ENCODE assay signal across 1 cellular context in the genomic region with DNA sequence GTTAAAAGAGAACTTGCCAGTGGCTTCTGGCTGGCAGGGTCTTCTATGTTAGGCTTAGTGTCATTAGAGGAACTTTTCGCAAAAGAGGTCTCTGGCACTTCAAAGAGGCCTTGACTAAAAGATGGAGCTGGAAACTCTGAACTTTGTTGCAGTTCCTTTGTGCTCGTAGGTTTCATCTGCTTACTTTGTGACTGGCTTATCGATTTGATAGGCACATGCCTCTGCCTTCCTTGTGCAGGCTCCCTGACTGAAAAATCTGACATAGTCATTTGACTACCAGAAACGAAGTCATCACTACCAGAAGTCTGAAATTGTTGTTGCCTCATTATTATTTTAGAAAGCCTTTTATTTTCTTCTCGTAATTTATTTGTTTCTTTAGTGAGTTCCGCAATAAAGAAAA.
TF ChIP-seq lines count a peak whose summit lies in the region.

No MANE protein-coding gene starts in this region.

TF ChIP-seq in GM23338, 12 proteins besides CTCF, POLR2A, EP300 and RAD21:
- TF ChIP-seq, protein P1, sequence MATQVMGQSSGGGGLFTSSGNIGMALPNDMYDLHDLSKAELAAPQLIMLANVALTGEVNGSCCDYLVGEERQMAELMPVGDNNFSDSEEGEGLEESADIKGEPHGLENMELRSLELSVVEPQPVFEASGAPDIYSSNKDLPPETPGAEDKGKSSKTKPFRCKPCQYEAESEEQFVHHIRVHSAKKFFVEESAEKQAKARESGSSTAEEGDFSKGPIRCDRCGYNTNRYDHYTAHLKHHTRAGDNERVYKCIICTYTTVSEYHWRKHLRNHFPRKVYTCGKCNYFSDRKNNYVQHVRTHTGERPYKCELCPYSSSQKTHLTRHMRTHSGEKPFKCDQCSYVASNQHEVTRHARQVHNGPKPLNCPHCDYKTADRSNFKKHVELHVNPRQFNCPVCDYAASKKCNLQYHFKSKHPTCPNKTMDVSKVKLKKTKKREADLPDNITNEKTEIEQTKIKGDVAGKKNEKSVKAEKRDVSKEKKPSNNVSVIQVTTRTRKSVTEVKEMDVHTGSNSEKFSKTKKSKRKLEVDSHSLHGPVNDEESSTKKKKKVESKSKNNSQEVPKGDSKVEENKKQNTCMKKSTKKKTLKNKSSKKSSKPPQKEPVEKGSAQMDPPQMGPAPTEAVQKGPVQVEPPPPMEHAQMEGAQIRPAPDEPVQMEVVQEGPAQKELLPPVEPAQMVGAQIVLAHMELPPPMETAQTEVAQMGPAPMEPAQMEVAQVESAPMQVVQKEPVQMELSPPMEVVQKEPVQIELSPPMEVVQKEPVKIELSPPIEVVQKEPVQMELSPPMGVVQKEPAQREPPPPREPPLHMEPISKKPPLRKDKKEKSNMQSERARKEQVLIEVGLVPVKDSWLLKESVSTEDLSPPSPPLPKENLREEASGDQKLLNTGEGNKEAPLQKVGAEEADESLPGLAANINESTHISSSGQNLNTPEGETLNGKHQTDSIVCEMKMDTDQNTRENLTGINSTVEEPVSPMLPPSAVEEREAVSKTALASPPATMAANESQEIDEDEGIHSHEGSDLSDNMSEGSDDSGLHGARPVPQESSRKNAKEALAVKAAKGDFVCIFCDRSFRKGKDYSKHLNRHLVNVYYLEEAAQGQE (IDR thresholded peaks at IDR 0.05; ENCODE audit: unreplicated experiment), result no peak
- TF ChIP-seq JUNB (IDR thresholded peaks at IDR 0.05; ENCODE audit: unreplicated experiment) (no peak), NANOG (IDR thresholded peaks at IDR 0.05; ENCODE audit: borderline replicate concordance) (no peak), EZH2 (IDR thresholded peaks at IDR 0.05; ENCODE audit: low read depth, unreplicated experiment) (no peak), ZNF114 (CRISPR knock-in tag; IDR thresholded peaks at IDR 0.05) (no peak), STAT1 (IDR thresholded peaks at IDR 0.05; ENCODE audit: unreplicated experiment) (no peak), CREB1 (CRISPR knock-in tag; IDR thresholded peaks at IDR 0.05; ENCODE audit: low read depth) (no peak), ZNF331 (CRISPR knock-in tag; IDR thresholded peaks at IDR 0.05; ENCODE audit: low read depth) (no peak), EZH2phosphoT487 (IDR thresholded peaks at IDR 0.05; ENCODE audit: unreplicated experiment) (no peak), POLR2AphosphoS5 (IDR thresholded peaks at IDR 0.05; ENCODE audit: low read depth) (no peak)
- TF ChIP-seq, protein P2, sequence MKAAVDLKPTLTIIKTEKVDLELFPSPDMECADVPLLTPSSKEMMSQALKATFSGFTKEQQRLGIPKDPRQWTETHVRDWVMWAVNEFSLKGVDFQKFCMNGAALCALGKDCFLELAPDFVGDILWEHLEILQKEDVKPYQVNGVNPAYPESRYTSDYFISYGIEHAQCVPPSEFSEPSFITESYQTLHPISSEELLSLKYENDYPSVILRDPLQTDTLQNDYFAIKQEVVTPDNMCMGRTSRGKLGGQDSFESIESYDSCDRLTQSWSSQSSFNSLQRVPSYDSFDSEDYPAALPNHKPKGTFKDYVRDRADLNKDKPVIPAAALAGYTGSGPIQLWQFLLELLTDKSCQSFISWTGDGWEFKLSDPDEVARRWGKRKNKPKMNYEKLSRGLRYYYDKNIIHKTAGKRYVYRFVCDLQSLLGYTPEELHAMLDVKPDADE (IDR thresholded peaks at IDR 0.05), result no peak
- TF ChIP-seq, protein P3, sequence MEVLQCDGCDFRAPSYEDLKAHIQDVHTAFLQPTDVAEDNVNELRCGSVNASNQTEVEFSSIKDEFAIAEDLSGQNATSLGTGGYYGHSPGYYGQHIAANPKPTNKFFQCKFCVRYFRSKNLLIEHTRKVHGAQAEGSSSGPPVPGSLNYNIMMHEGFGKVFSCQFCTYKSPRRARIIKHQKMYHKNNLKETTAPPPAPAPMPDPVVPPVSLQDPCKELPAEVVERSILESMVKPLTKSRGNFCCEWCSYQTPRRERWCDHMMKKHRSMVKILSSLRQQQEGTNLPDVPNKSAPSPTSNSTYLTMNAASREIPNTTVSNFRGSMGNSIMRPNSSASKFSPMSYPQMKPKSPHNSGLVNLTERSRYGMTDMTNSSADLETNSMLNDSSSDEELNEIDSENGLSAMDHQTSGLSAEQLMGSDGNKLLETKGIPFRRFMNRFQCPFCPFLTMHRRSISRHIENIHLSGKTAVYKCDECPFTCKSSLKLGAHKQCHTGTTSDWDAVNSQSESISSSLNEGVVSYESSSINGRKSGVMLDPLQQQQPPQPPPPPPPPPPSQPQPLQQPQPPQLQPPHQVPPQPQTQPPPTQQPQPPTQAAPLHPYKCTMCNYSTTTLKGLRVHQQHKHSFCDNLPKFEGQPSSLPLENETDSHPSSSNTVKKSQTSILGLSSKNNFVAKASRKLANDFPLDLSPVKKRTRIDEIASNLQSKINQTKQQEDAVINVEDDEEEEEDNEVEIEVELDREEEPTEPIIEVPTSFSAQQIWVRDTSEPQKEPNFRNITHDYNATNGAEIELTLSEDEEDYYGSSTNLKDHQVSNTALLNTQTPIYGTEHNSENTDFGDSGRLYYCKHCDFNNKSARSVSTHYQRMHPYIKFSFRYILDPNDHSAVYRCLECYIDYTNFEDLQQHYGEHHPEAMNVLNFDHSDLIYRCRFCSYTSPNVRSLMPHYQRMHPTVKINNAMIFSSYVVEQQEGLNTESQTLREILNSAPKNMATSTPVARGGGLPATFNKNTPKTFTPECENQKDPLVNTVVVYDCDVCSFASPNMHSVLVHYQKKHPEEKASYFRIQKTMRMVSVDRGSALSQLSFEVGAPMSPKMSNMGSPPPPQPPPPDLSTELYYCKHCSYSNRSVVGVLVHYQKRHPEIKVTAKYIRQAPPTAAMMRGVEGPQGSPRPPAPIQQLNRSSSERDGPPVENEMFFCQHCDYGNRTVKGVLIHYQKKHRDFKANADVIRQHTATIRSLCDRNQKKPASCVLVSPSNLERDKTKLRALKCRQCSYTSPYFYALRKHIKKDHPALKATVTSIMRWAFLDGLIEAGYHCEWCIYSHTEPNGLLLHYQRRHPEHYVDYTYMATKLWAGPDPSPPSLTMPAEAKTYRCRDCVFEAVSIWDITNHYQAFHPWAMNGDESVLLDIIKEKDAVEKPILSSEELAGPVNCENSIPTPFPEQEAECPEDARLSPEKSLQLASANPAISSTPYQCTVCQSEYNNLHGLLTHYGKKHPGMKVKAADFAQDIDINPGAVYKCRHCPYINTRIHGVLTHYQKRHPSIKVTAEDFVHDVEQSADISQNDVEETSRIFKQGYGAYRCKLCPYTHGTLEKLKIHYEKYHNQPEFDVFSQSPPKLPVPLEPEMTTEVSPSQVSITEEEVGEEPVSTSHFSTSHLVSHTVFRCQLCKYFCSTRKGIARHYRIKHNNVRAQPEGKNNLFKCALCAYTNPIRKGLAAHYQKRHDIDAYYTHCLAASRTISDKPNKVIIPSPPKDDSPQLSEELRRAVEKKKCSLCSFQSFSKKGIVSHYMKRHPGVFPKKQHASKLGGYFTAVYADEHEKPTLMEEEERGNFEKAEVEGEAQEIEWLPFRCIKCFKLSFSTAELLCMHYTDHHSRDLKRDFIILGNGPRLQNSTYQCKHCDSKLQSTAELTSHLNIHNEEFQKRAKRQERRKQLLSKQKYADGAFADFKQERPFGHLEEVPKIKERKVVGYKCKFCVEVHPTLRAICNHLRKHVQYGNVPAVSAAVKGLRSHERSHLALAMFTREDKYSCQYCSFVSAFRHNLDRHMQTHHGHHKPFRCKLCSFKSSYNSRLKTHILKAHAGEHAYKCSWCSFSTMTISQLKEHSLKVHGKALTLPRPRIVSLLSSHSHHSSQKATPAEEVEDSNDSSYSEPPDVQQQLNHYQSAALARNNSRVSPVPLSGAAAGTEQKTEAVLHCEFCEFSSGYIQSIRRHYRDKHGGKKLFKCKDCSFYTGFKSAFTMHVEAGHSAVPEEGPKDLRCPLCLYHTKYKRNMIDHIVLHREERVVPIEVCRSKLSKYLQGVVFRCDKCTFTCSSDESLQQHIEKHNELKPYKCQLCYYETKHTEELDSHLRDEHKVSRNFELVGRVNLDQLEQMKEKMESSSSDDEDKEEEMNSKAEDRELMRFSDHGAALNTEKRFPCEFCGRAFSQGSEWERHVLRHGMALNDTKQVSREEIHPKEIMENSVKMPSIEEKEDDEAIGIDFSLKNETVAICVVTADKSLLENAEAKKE (CRISPR knock-in tag; IDR thresholded peaks at IDR 0.05), result no peak
